25 cellular contexts compared by ENCODE assay signal in the genomic region with DNA sequence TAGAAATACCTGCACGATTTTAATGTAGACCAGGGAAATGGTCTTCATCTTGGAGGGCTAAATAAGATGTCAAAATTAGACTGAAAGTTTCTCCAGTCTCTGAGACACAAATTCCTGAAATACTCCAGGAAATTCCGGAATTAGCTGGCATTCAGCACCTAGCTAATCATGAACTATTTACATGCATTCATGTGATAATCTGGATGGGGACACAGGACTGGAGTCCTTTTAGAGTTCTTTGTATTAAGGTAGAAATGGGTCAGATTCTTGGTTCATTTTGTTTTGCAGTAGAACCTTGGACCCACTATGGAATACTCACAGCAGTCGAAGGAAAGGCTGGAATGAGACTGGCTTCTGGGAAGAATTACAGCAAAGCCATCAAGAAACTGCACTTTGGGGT.
DNase-seq lines count a peak whose midpoint lies in the region; ATAC-seq, FAIRE-seq and TF ChIP-seq lines count a peak whose summit lies in the region.
"Had no signal": no experiment of that assay in that cellular context is flagged by ENCODE, and none has a peak within 500 bp of the region (broad histone marks: within the 10 kb centered on the region; RNA-seq: fewer than 3 reads in every experiment).

No MANE protein-coding gene starts in this region.

- peak; percentile 62 for DNase-seq in dermis blood vessel endothelial cell
- DNase-seq in kidney epithelial cell (ENCODE audit: low read depth) = peak; percentile 58
- no peak for DNase-seq in T-helper 1 cell
- DNase-seq in stimulated activated effector memory CD8-positive, alpha-beta T cell treated with anti-CD3 and anti-CD28 coated beads, Interleukin-12 subunit alpha, Interleukin-12 subunit beta, amount 100 ng/mL, for 72 hours (ENCODE audit: low spot score in 2 of 2) = no peak
- DNase-seq in HEK293T (ENCODE audit: extremely low spot score) = no peak
- no peak for DNase-seq in kidney
- DNase-seq: activated CD4-positive, CD25-positive, alpha-beta regulatory T cell; activated CD8-positive, alpha-beta memory T cell treated with anti-CD3 and anti-CD28 coated beads for 24 hours; activated naive CD8-positive, alpha-beta T cell treated with anti-CD3 and anti-CD28 coated beads for 36 hours; activated T-cell treated with anti-CD3 and anti-CD28 coated beads, Interleukin-2, amount 50 U/mL, for 72 hours; brain microvascular endothelial cell; DMS53; midbrain; NCI-H524 treated with DMSO at 0.1 percent for 48 hours; right cardiac atrium; SHP77; stimulated activated naive CD8-positive, alpha-beta T cell treated with anti-CD3 and anti-CD28 coated beads, Interleukin-15, Interleukin-2, amounts not matched to agents 100 U/mL and 50 U/mL, for 24 hours; T-helper 17 cell had no signal

- no peaks in the 10 kb centered on the region for H3K79me2 ChIP-seq in ACC112 (ENCODE audit: control insufficient read depth, insufficient read depth, low read length, unreplicated experiment)

- H3K4me3 ChIP-seq in ACC112 (ENCODE audit: low read depth, low read length) (no peak overlapping the region; the same call in 1 of the 2 replicates), HEK293 (ENCODE audit: low read depth, low read length) (no peak overlapping the region), kidney epithelial cell (ENCODE audit: low read depth, low read length) (no peak overlapping the region), kidney (ENCODE audit: low read length in 2 of 2) (no peak overlapping the region)
- H3K4me3 ChIP-seq: esophagus muscularis mucosa, tibial nerve had no signal

- H3K9me3 Mint-ChIP-seq in stimulated activated effector memory CD8-positive, alpha-beta T cell treated with anti-CD3 and anti-CD28 coated beads, Interleukin-12 subunit alpha, Interleukin-12 subunit beta, amount 100 ng/mL, for 72 hours = no peaks in the 10 kb centered on the region
- H3K9me3 Mint-ChIP-seq: activated naive CD8-positive, alpha-beta T cell treated with anti-CD3 and anti-CD28 coated beads for 36 hours; activated T-cell treated with anti-CD3 and anti-CD28 coated beads, Interleukin-2, amount 50 U/mL, for 72 hours; CD14-positive monocyte had no signal

- H2AFZ ChIP-seq in ACC112 (ENCODE audit: low read length, unreplicated experiment) = peak overlapping the region; percentile 76

- CTCF ChIA-PET in HEK293 (lab: Yijun Ruan, JAX) (interaction anchor here (0.6 to 1.5 kb wide), 2 partner anchors 9 to 582 kb away, joined by 4 to 5 read pairs; no protein-coding TSS in a partner anchor), HEK293T (lab: Yijun Ruan, JAX) (no interaction called here)

- no peak for ATAC-seq in stimulated activated effector memory CD8-positive, alpha-beta T cell treated with anti-CD3 and anti-CD28 coated beads, Interleukin-12 subunit alpha, Interleukin-12 subunit beta, amount 100 ng/mL, for 72 hours
- ATAC-seq: activated T-cell treated with anti-CD3 and anti-CD28 coated beads, Interleukin-2, amount 50 U/mL, for 72 hours; right cardiac atrium; stimulated activated naive CD8-positive, alpha-beta T cell treated with anti-CD3 and anti-CD28 coated beads, Interleukin-15, Interleukin-2, amounts not matched to agents 100 U/mL and 50 U/mL, for 24 hours; T-helper 17 cell had no signal

- H3K27ac Mint-ChIP-seq in stimulated activated effector memory CD8-positive, alpha-beta T cell treated with anti-CD3 and anti-CD28 coated beads, Interleukin-12 subunit alpha, Interleukin-12 subunit beta, amount 100 ng/mL, for 72 hours = no peak overlapping the region
- H3K27ac Mint-ChIP-seq: activated naive CD8-positive, alpha-beta T cell treated with anti-CD3 and anti-CD28 coated beads for 36 hours; activated T-cell treated with anti-CD3 and anti-CD28 coated beads, Interleukin-2, amount 50 U/mL, for 72 hours; CD14-positive monocyte; T-helper 17 cell had no signal

- POLR2A ChIA-PET in HEK293 (lab: Yijun Ruan, JAX) (no interaction called here), HEK293T (lab: Yijun Ruan, JAX) (no interaction called here)

- peaks cover 8% of the 10 kb centered on the region for H3K4me1 ChIP-seq in ACC112 (ENCODE audit: control insufficient read depth, insufficient read depth, low read length, unreplicated experiment)
- peaks cover 8% of the 10 kb centered on the region for H3K4me1 ChIP-seq in HEK293 (ENCODE audit: control insufficient read depth, insufficient read depth, low read length)
- no peaks in the 10 kb centered on the region for H3K4me1 ChIP-seq in kidney (ENCODE audit: control insufficient read depth in 1 of 2, insufficient read depth in 1 of 2, low read depth in 1 of 2, low read length in 2 of 2)
- H3K4me1 ChIP-seq: tibial nerve had no signal

- H3K27me3 ChIP-seq in ACC112 (ENCODE audit: insufficient read depth, low read length) (no peaks in the 10 kb centered on the region), kidney epithelial cell (ENCODE audit: control insufficient read depth, insufficient read depth, low read length) (no peaks in the 10 kb centered on the region)
- H3K27me3 ChIP-seq: brain microvascular endothelial cell, esophagus muscularis mucosa, tibial nerve had no signal

- FAIRE-seq in kidney (lab: Jason Lieb, UNC) = no peak
- FAIRE-seq: GM18507 had no signal

- H3K36me3 ChIP-seq in ACC112 (ENCODE audit: insufficient read depth, low read length) (no peaks in the 10 kb centered on the region), HEK293 (ENCODE audit: control insufficient read depth in 2 of 2, insufficient read depth in 1 of 2, low read length in 2 of 2) (no peaks in the 10 kb centered on the region), kidney epithelial cell (ENCODE audit: control insufficient read depth, insufficient read depth, low read length) (no peaks in the 10 kb centered on the region), kidney (ENCODE audit: control insufficient read depth in 1 of 2, insufficient read depth in 2 of 2, low read length in 2 of 2) (no peaks in the 10 kb centered on the region)
- H3K36me3 ChIP-seq: brain microvascular endothelial cell, esophagus muscularis mucosa, tibial nerve had no signal

- TF ChIP-seq CTCF in HEK293 (tag by site-specific recombination; IDR thresholded peaks at IDR 0.05) = no peak
- no peak for TF ChIP-seq CTCF in kidney epithelial cell (IDR thresholded peaks at IDR 0.05; ENCODE audit: insufficient read depth, low read length, poor library complexity, severe bottlenecking)
- TF ChIP-seq CTCF in kidney (IDR thresholded peaks at IDR 0.05; ENCODE audit: borderline replicate concordance, extremely low read depth, insufficient read depth) = no peak

- no peak overlapping the region for H3K27ac ChIP-seq in ACC112 (ENCODE audit: low read depth, low read length)
- H3K27ac ChIP-seq in HEK293 (ENCODE audit: extremely low read depth, low read depth, low read length) = no peak overlapping the region
- no peak overlapping the region for H3K27ac ChIP-seq in kidney (ENCODE audit: low read depth in 2 of 2, low read length in 2 of 2)
- H3K27ac ChIP-seq: brain microvascular endothelial cell, esophagus muscularis mucosa, KMS-11, tibial nerve had no signal

- no peak overlapping the region for H3K9ac ChIP-seq in kidney (ENCODE audit: low read length in 2 of 2)
- H3K9ac ChIP-seq: KMS-11 had no signal

- H3K9me3 ChIP-seq in HEK293 (ENCODE audit: control insufficient read depth, insufficient read depth, low read depth, low read length) (no peaks in the 10 kb centered on the region), kidney (ENCODE audit: control insufficient read depth in 1 of 2, low read length in 2 of 2) (no peaks in the 10 kb centered on the region)
- H3K9me3 ChIP-seq: esophagus muscularis mucosa, tibial nerve had no signal

- no peaks in the 10 kb centered on the region for H3K4me1 Mint-ChIP-seq in stimulated activated effector memory CD8-positive, alpha-beta T cell treated with anti-CD3 and anti-CD28 coated beads, Interleukin-12 subunit alpha, Interleukin-12 subunit beta, amount 100 ng/mL, for 72 hours
- H3K4me1 Mint-ChIP-seq: CD14-positive monocyte had no signal

- no peaks in the 10 kb centered on the region for H3K36me3 Mint-ChIP-seq in stimulated activated effector memory CD8-positive, alpha-beta T cell treated with anti-CD3 and anti-CD28 coated beads, Interleukin-12 subunit alpha, Interleukin-12 subunit beta, amount 100 ng/mL, for 72 hours
- H3K36me3 Mint-ChIP-seq: activated naive CD8-positive, alpha-beta T cell treated with anti-CD3 and anti-CD28 coated beads for 36 hours; CD14-positive monocyte had no signal

- intact Hi-C loops in kidney (cut with DNase I) = no loop called here

- no peak overlapping the region for H3K4me3 Mint-ChIP-seq in stimulated activated effector memory CD8-positive, alpha-beta T cell treated with anti-CD3 and anti-CD28 coated beads, Interleukin-12 subunit alpha, Interleukin-12 subunit beta, amount 100 ng/mL, for 72 hours
- H3K4me3 Mint-ChIP-seq: activated naive CD8-positive, alpha-beta T cell treated with anti-CD3 and anti-CD28 coated beads for 36 hours; activated T-cell treated with anti-CD3 and anti-CD28 coated beads, Interleukin-2, amount 50 U/mL, for 72 hours; CD14-positive monocyte; T-helper 17 cell had no signal

TF ChIP-seq in HEK293, 187 proteins besides CTCF, POLR2A, EP300 and RAD21 (continues in another document):
- TF ChIP-seq ZNF140 (tag by site-specific recombination; IDR thresholded peaks at IDR 0.05) (no peak), ZSCAN4 (tag by site-specific recombination; IDR thresholded peaks at IDR 0.05) (no peak), ZNF660 (tag by site-specific recombination; IDR thresholded peaks at IDR 0.05) (0 out of 2 replicates have a peak, but pooled peaks have one; percentile 29)

TF ChIP-seq in HEK293T, 16 proteins besides CTCF, POLR2A, EP300 and RAD21 (continues in another document):
- TF ChIP-seq FOXA1 (IDR thresholded peaks at IDR 0.05) = no peak
- TF ChIP-seq, protein P1, sequence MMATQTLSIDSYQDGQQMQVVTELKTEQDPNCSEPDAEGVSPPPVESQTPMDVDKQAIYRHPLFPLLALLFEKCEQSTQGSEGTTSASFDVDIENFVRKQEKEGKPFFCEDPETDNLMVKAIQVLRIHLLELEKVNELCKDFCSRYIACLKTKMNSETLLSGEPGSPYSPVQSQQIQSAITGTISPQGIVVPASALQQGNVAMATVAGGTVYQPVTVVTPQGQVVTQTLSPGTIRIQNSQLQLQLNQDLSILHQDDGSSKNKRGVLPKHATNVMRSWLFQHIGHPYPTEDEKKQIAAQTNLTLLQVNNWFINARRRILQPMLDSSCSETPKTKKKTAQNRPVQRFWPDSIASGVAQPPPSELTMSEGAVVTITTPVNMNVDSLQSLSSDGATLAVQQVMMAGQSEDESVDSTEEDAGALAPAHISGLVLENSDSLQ (IDR thresholded peaks at IDR 0.05) = no peak
- no peak for TF ChIP-seq ZNF384 (IDR thresholded peaks at IDR 0.05)
- no peak for TF ChIP-seq BHLHE40 (IDR thresholded peaks at IDR 0.05; ENCODE audit: borderline replicate concordance)
- no peak for TF ChIP-seq CTBP1 (IDR thresholded peaks at IDR 0.05; ENCODE audit: borderline replicate concordance)
- TF ChIP-seq SP1 (IDR thresholded peaks at IDR 0.05) = no peak
- no peak for TF ChIP-seq NFRKB (IDR thresholded peaks at IDR 0.05)
- no peak for TF ChIP-seq FOXM1 (IDR thresholded peaks at IDR 0.05; ENCODE audit: borderline replicate concordance)
- no peak for TF ChIP-seq ELF4 (IDR thresholded peaks at IDR 0.05)
- TF ChIP-seq LEF1 (IDR thresholded peaks at IDR 0.05; ENCODE audit: borderline replicate concordance) = no peak
- TF ChIP-seq ARNT (IDR thresholded peaks at IDR 0.05) = no peak
- TF ChIP-seq L3MBTL2 (conservative IDR thresholded peaks at IDR 0.05) = no peak
- no peak for TF ChIP-seq FOXK2 (IDR thresholded peaks at IDR 0.05)

Comparison
In these comparisons a context has a peak if more than half of its experiments do, and no peak if none do; other contexts are left out.
1. DNase-seq: peak in dermis blood vessel endothelial cell (single experiment) and kidney epithelial cell (single experiment); none in T-helper 1 cell (0 of 5), stimulated activated effector memory CD8-positive, alpha-beta T cell treated with anti-CD3 and anti-CD28 coated beads, Interleukin-12 subunit alpha, Interleukin-12 subunit beta, amount 100 ng/mL, for 72 hours (0 of 2), HEK293T (single experiment) and kidney (single experiment).